10 cellular contexts compared by ENCODE assay signal in genomic region chr5:37900692-37901091, GRCh38.
DNase-seq lines count a peak whose midpoint lies in the region; TF ChIP-seq lines count a peak whose summit lies in the region.
"Had no signal": no experiment of that assay in that cellular context is flagged by ENCODE, and none has a peak within 500 bp of the region (broad histone marks: within the 10 kb centered on the region; RNA-seq: fewer than 3 reads in every experiment).

No MANE protein-coding gene starts in this region.

- WGBS in testis, 2 donors = 27 to 50% methylated on average over 1 of the region's 1 CpG

- no peaks in the 10 kb centered on the region for H3K9me3 ChIP-seq in testis
- H3K9me3 ChIP-seq: pancreas had no signal

- intact Hi-C loops in testis (cut with DNase I; ENCODE audit: low total_unique reads) = no loop called here

- no peak overlapping the region for H3K27ac ChIP-seq in testis
- H3K27ac ChIP-seq: BLaER1 treated with 17β-estradiol and CSF1 and Interleukin-3, amounts not matched to agents 10 nM and 100 nM; pancreas had no signal

- no peak for TF ChIP-seq CTCF in testis (IDR thresholded peaks at IDR 0.05)

- H3K4me1 ChIP-seq in testis = no peaks in the 10 kb centered on the region
- H3K4me1 ChIP-seq: BLaER1 treated with 17β-estradiol and CSF1 and Interleukin-3, amounts not matched to agents 10 nM and 100 nM; pancreas had no signal

- H3K27me3 ChIP-seq in testis = no peaks in the 10 kb centered on the region
- H3K27me3 ChIP-seq: BLaER1 treated with 17β-estradiol and CSF1 and Interleukin-3, amounts not matched to agents 10 nM and 100 nM; pancreas had no signal

- no peaks in the 10 kb centered on the region for H3K36me3 ChIP-seq in testis (ENCODE audit: low read depth, missing control alignments)
- H3K36me3 ChIP-seq: BLaER1 treated with 17β-estradiol and CSF1 and Interleukin-3, amounts not matched to agents 10 nM and 100 nM; pancreas had no signal

- no peak for TF ChIP-seq POLR2A in testis (IDR thresholded peaks at IDR 0.05)

- no peak overlapping the region for H3K4me3 ChIP-seq in testis
- H3K4me3 ChIP-seq: BLaER1 treated with 17β-estradiol and CSF1 and Interleukin-3, amounts not matched to agents 10 nM and 100 nM; pancreas had no signal

- peak in 2 of 3 experiments; percentile 6 to 61 for DNase-seq in NCI-H1417 (lab: John Stamatoyannopoulos, UW)
- no peak for DNase-seq in NCI-H1417 treated with DMSO at 0.1 percent for 48 hours (lab: John Stamatoyannopoulos, UW)
- DNase-seq in RKO (ENCODE audit: low spot score) = peak; percentile 50
- peak; percentile 42 for DNase-seq in globus pallidus (ENCODE audit: low spot score)
- DNase-seq in testis = peak; percentile 42
- no peak for DNase-seq in central memory CD4-positive, alpha-beta T cell
- DNase-seq in activated CD4-positive, CD25-positive, alpha-beta regulatory T cell (lab: John Stamatoyannopoulos, UW) = no peak
- DNase-seq in midbrain (lab: John Stamatoyannopoulos, UW) = no peak

Comparison
In these comparisons a context has a peak if more than half of its experiments do, and no peak if none do; other contexts are left out.
1. DNase-seq: peak in NCI-H1417 (2 of 3), RKO (single experiment), globus pallidus (single experiment) and testis (single experiment); none in NCI-H1417 treated with DMSO at 0.1 percent for 48 hours (single experiment), central memory CD4-positive, alpha-beta T cell (single experiment), activated CD4-positive, CD25-positive, alpha-beta regulatory T cell (0 of 4) and midbrain (single experiment).